27 cellular contexts compared by ENCODE assay signal in genomic region chr13:92403606-92404005, GRCh38.
"Had no signal": no experiment of that assay in that cellular context is flagged by ENCODE, and none has a peak within 500 bp of the region (broad histone marks: within the 10 kb centered on the region; RNA-seq: fewer than 3 reads in every experiment).

No MANE protein-coding gene starts in this region.

- DNase-seq: activated CD4-positive, alpha-beta memory T cell treated with anti-CD3 and anti-CD28 coated beads, Interleukin-2, amount 10 ng/mL, durations not matched to agents 7 days and 5 days; activated CD4-positive, alpha-beta T cell treated with anti-CD3 and anti-CD28 coated beads for 1 hour; activated CD4-positive, alpha-beta T cell treated with anti-CD3 and anti-CD28 coated beads for 4 hours; activated CD4-positive, alpha-beta T cell treated with anti-CD3 and anti-CD28 coated beads, Interleukin-2, amount 10 ng/mL, durations not matched to agents 7 days and 5 days; activated CD4-positive, alpha-beta T cell treated with anti-CD3 and anti-CD28 coated beads, Interleukin-2, amount 50 U/mL, for 4 hours; activated CD8-positive, alpha-beta memory T cell treated with anti-CD3 and anti-CD28 coated beads, Interleukin-2, amount 50 U/mL, for 48 hours; activated gamma-delta T cell; activated naive CD4-positive, alpha-beta T cell; activated naive CD4-positive, alpha-beta T cell treated with anti-CD3 and anti-CD28 coated beads, Interleukin-2, amount 10 ng/mL, durations not matched to agents 7 days and 5 days; activated naive CD8-positive, alpha-beta T cell treated with anti-CD3 and anti-CD28 coated beads, Interleukin-2, amount 10 ng/mL, durations not matched to agents 7 days and 5 days; activated T-cell treated with anti-CD3 and anti-CD28 coated beads for 4 hours; activated T-cell treated with anti-CD3 and anti-CD28 coated beads, Interleukin-2, amount 50 U/mL, for 24 hours; activated T-cell treated with anti-CD3 and anti-CD28 coated beads, Interleukin-2, amount 50 U/mL, for 72 hours; central memory CD4-positive, alpha-beta T cell; cerebellar nuclear complex; dorsolateral prefrontal cortex; effector memory CD4-positive, alpha-beta T cell; erythroblast; esophagus squamous epithelium; foreskin melanocyte; glutamatergic neuron; heart left ventricle; T-helper 2 cell had no signal

- H3K9me3 ChIP-seq: ascending aorta, breast epithelium, esophagus squamous epithelium, heart left ventricle had no signal

- H3K27ac ChIP-seq: ascending aorta, breast epithelium, cardiac muscle cell, coronary artery, dorsolateral prefrontal cortex, esophagus squamous epithelium, heart left ventricle had no signal

- H3K36me3 ChIP-seq: ascending aorta, breast epithelium, cardiac muscle cell, esophagus squamous epithelium, heart left ventricle had no signal

- H3K4me3 ChIP-seq: ascending aorta, breast epithelium, cardiac muscle cell, coronary artery, dorsolateral prefrontal cortex, esophagus squamous epithelium, heart left ventricle had no signal

- H3K4me1 ChIP-seq: ascending aorta, breast epithelium, esophagus squamous epithelium, heart left ventricle had no signal
